Comparison of ENCODE assay signal across 17 cellular contexts in genomic region chr20:5031206-5031557, GRCh38.
"Had no signal": no experiment of that assay in that cellular context is flagged by ENCODE, and none has a peak within 500 bp of the region (broad histone marks: within the 10 kb centered on the region; RNA-seq: fewer than 3 reads in every experiment).

No MANE protein-coding gene starts in this region.

- H3K4me3 ChIP-seq: cardiac muscle cell, left ventricle myocardium inferior, mucosa of descending colon, neural progenitor cell, psoas muscle, tibial nerve had no signal

- H3K4me2 ChIP-seq: neural progenitor cell had no signal

- H3K27me3 ChIP-seq: cardiac muscle cell, neural progenitor cell, tibial nerve had no signal

- H3K4me1 ChIP-seq: left ventricle myocardium inferior, psoas muscle had no signal

- H3K27ac ChIP-seq: cardiac muscle cell, epithelial cell of prostate, left ventricle myocardium inferior, neural progenitor cell, psoas muscle, tibial nerve had no signal

- H3K9ac ChIP-seq: neural progenitor cell had no signal

- ATAC-seq: mucosa of descending colon; psoas muscle; right cardiac atrium; stimulated activated naive CD8-positive, alpha-beta T cell treated with anti-CD3 and anti-CD28 coated beads, Interleukin-15, Interleukin-2, amounts not matched to agents 100 U/mL and 50 U/mL, for 24 hours had no signal

- H3K9me3 ChIP-seq: left ventricle myocardium inferior, mucosa of descending colon, psoas muscle, tibial nerve had no signal

- H2AFZ ChIP-seq: neural progenitor cell had no signal

- DNase-seq: activated B cell treated with CpG ODN at 0.5 μM for 24 hours; activated CD4-positive, alpha-beta memory T cell treated with anti-CD3 and anti-CD28 coated beads for 36 hours; activated CD4-positive, alpha-beta T cell treated with anti-CD3 and anti-CD28 coated beads for 4 hours; activated T-cell treated with anti-CD3 and anti-CD28 coated beads for 4 hours; foreskin melanocyte; kidney glomerular epithelial cell; left ventricle myocardium inferior; naive B cell; psoas muscle; right cardiac atrium; stimulated activated CD4-positive, alpha-beta T cell treated with anti-CD3 and anti-CD28 coated beads, Interleukin-2, amount 100 ng/mL, for 24 hours; stimulated activated naive CD8-positive, alpha-beta T cell treated with anti-CD3 and anti-CD28 coated beads, Interleukin-15, Interleukin-2, amounts not matched to agents 100 U/mL and 50 U/mL, for 24 hours had no signal

- H3K36me3 ChIP-seq: cardiac muscle cell, left ventricle myocardium inferior, neural progenitor cell, tibial nerve had no signal
